In the genomic region with DNA sequence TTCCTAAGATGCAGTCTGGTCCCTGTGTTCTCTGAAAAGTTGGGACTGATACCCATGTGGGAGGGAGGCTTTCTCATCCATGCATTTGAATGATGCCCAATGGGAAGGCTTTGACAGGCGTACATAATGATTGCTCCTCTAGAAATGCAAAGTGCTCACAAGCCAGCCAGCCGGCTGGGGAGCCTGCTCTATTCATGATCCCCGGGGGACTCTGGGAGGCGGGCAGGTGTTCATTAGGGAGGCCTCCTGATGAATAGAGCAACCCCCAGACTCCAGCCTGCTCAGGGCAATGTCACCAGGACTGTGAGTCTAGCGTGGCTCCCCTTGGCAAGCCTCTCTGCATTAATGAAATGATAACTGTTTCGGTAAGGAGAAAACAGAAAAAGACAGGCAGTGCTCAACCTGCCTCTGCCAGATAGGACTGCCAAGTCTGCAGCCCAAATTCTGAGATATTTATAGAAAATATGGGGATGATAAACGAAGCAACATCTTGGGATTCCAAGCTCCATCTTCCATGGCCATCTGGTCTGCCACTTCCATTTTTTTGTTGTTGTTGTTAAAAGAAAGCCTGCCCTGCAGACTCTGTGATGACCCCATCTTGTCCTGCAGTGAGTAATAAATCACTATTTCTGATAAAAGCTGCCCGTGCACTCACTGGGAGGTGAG, we compare ENCODE assay signal across 21 cellular contexts.
DNase-seq lines count a peak whose midpoint lies in the region; ATAC-seq, FAIRE-seq and TF ChIP-seq lines count a peak whose summit lies in the region.
"Had no signal": no experiment of that assay in that cellular context is flagged by ENCODE, and none has a peak within 500 bp of the region (broad histone marks: within the 10 kb centered on the region; RNA-seq: fewer than 3 reads in every experiment).

No MANE protein-coding gene starts in this region.

- peak overlapping the region; percentile 54 to 64 for H3K4me2 ChIP-seq in H1 (ENCODE audit: insufficient read depth in 1 of 2, low read depth in 2 of 2, low read length in 2 of 2)

- H2BK12ac ChIP-seq in H1 (ENCODE audit: low read depth, low read length) = peak overlapping the region; percentile 20; the same call in 1 of the 2 replicates

- H3K4me1 ChIP-seq in H1 (replicated peaks in 1 of 4; ENCODE audit: control insufficient read depth in 3 of 4, insufficient read depth in 4 of 4, low read length in 3 of 4) (peaks cover 19 to 41% (median 31%) of the 10 kb centered on the region in 4 experiments), stomach (peaks cover 0 to 5% (median 0%) of the 10 kb centered on the region in 4 donors)
- H3K4me1 ChIP-seq: SJCRH30 had no signal

- H3K23me2 ChIP-seq in H1 (ENCODE audit: low read depth, low read length) = no peaks in the 10 kb centered on the region

- H4K20me1 ChIP-seq in H1 (replicated peaks in 1 of 2; ENCODE audit: control insufficient read depth in 1 of 2, insufficient read depth in 2 of 2, low read length in 2 of 2) = no peaks in the 10 kb centered on the region

- H2AK5ac ChIP-seq in H1 (ENCODE audit: low read depth, low read length) = 0 out of 2 replicates have a peak overlapping the region, but pooled peaks have one; percentile 11

- no peak for TF ChIP-seq CTCF in H1 (IDR thresholded peaks at IDR 0.05; ENCODE audit: control extremely low read depth in 1 of 3, insufficient read depth in 1 of 3, low read depth in 1 of 3, low read length in 3 of 3)
- TF ChIP-seq CTCF in stomach (IDR thresholded peaks at IDR 0.05) = no peak

- no peak for TF ChIP-seq RAD21 in H1 (IDR thresholded peaks at IDR 0.05 in 1 of 2, conservative IDR thresholded peaks at IDR 0.05 in 1 of 2; ENCODE audit: low read depth in 2 of 2, low read length in 2 of 2)

- WGBS in H1 (ENCODE audit: extremely low coverage in 1 of 2, insufficient coverage in 1 of 2, insufficient read length in 1 of 2, insufficient replicate concordance in 2 of 2, low coverage in 1 of 2, low lambda C conversion rate in 2 of 2, missing lambda C conversion rate in 1 of 2), 2 experiments = 16% methylated on average over 8 of the region's 8 CpGs; no CpG with 5 or more reads in 1 of the 2 experiments
- WGBS in stomach, 5 donors = 62 to 68% (median 64%) methylated on average over 8 of the region's 8 CpGs

- H3K14ac ChIP-seq in H1 (ENCODE audit: insufficient read length) = no peak overlapping the region

- H3K4ac ChIP-seq in H1 (replicated peaks; ENCODE audit: insufficient read length, low read depth, low read length) = peak overlapping the region; percentile 12

- peak overlapping the region; percentile 88; the same call in 1 of the 2 replicates for H2BK20ac ChIP-seq in H1 (ENCODE audit: low read length)

- no peaks in the 10 kb centered on the region for H3K9me3 ChIP-seq in H1 (ENCODE audit: insufficient read depth in 2 of 2, low read depth in 1 of 2, low read length in 1 of 2)
- H3K9me3 ChIP-seq in stomach = no peaks in the 10 kb centered on the region
- H3K9me3 ChIP-seq: ascending aorta, SJCRH30, upper lobe of left lung had no signal

- H3K4me3 ChIP-seq in H1 (ENCODE audit: extremely low read depth in 1 of 4, insufficient read depth in 2 of 4, low read depth in 3 of 4, low read length in 4 of 4) = peak overlapping the region in 1 of 4 experiments; percentile 38; a peak in 1 of 8 replicates
- no peak overlapping the region for H3K4me3 ChIP-seq in stomach
- H3K4me3 ChIP-seq: ascending aorta, SJCRH30, skin epidermis, upper lobe of left lung had no signal

- ATAC-seq in GM19455 (IDR thresholded peaks at IDR 0.05; ENCODE audit: unreplicated experiment) = no peak
- ATAC-seq: effector memory CD8-positive, alpha-beta T cell; stimulated activated naive CD8-positive, alpha-beta T cell treated with anti-CD3 and anti-CD28 coated beads, Interleukin-15, amount 100 ng/mL, for 72 hours had no signal

- H4K5ac ChIP-seq in H1 (ENCODE audit: insufficient read length, low read depth, low read length) = no peak overlapping the region

- H3K9ac ChIP-seq in H1 (replicated peaks in 1 of 4; ENCODE audit: extremely low read depth in 1 of 4, low read depth in 3 of 4, low read length in 3 of 4) = no peak overlapping the region

- H3K79me2 ChIP-seq in H1 (ENCODE audit: control insufficient read depth in 1 of 2, insufficient read depth in 2 of 2, low read length in 2 of 2) = peaks cover 0 to 15% of the 10 kb centered on the region in 2 experiments; a peak in 3 of 4 replicates

- no peak overlapping the region for H2BK15ac ChIP-seq in H1 (ENCODE audit: low read length)

- no peak for TF ChIP-seq EP300 in H1 (IDR thresholded peaks at IDR 0.05; ENCODE audit: borderline replicate concordance in 1 of 2, low read depth in 2 of 2, low read length in 2 of 2)
- no peak for TF ChIP-seq EP300 in stomach (IDR thresholded peaks at IDR 0.05)

- H3K79me1 ChIP-seq in H1 (ENCODE audit: low read depth, low read length) = peaks cover 3% of the 10 kb centered on the region; the same call in 1 of the 2 replicates

- DNase-seq in NCI-H1092 treated with DMSO at 0.1 percent for 48 hours (lab: John Stamatoyannopoulos, UW) = peak; percentile 41
- DNase-seq in NCI-H2171 treated with DMSO at 0.1 percent for 48 hours (lab: John Stamatoyannopoulos, UW) = peak; percentile 90
- peak; percentile 60 to 64 for DNase-seq in H1 (ENCODE audit: low read depth in 1 of 2, low spot score in 2 of 2)
- peak; percentile 7 for DNase-seq in occipital lobe (lab: John Stamatoyannopoulos, UW)
- no peak for DNase-seq in stimulated activated CD4-positive, alpha-beta T cell treated with anti-CD3 and anti-CD28 coated beads, Interleukin-4, amount 100 ng/mL, for 4 hours
- no peak for DNase-seq in stomach
- DNase-seq: activated CD4-positive, alpha-beta T cell treated with anti-CD3 and anti-CD28 coated beads, Interleukin-2, amount 50 U/mL, for 4 hours; activated naive CD4-positive, alpha-beta T cell treated with Interleukin-2 at 50 U/mL for 16 hours; activated T-cell treated with anti-CD3 and anti-CD28 coated beads for 4 hours; cerebellar nuclear complex; effector memory CD8-positive, alpha-beta T cell; NCI-H187 treated with DMSO at 0.1 percent for 48 hours; NCI-H82; SJCRH30; stimulated activated CD4-positive, alpha-beta T cell treated with anti-CD3 and anti-CD28 coated beads, Interleukin-2, amount 100 ng/mL, for 48 hours; stimulated activated naive CD8-positive, alpha-beta T cell treated with anti-CD3 and anti-CD28 coated beads, Interleukin-15, amount 100 ng/mL, for 72 hours; upper lobe of left lung had no signal

- peak overlapping the region; percentile 59 for H2BK120ac ChIP-seq in H1 (replicated peaks; ENCODE audit: low read depth, low read length)

- H3K36me3 ChIP-seq in H1 (ENCODE audit: control insufficient read depth in 2 of 4, insufficient read depth in 4 of 4, low read length in 3 of 4) (no peaks in the 10 kb centered on the region), stomach (no peaks in the 10 kb centered on the region)
- H3K36me3 ChIP-seq: ascending aorta, SJCRH30, upper lobe of left lung had no signal

- no peak overlapping the region for H3K27ac ChIP-seq in H1 (ENCODE audit: low read depth, low read length)
- H3K27ac ChIP-seq in stomach = no peak overlapping the region
- H3K27ac ChIP-seq: ascending aorta, SJCRH30, skin epidermis, upper lobe of left lung, VCaP had no signal

- H2AFZ ChIP-seq in H1 (ENCODE audit: low read length) = no peak overlapping the region

- CTCF ChIA-PET in H1 (lab: Charles Lee; ENCODE audit: partially characterized antibody) = interaction anchor here (0.9 to 1.9 kb wide), 7 partner anchors 8 to 82 kb away, joined by 3 to 7 read pairs (median 3); no protein-coding TSS in a partner anchor

- peak overlapping the region; percentile 14 for H4K91ac ChIP-seq in H1 (replicated peaks; ENCODE audit: insufficient read length, low read length)

- POLR2A ChIA-PET in H1 (lab: Charles Lee; ENCODE audit: partially characterized antibody) = no interaction called here

- H3K18ac ChIP-seq in H1 (ENCODE audit: extremely low read depth, low read length) = peak overlapping the region; percentile 89

- H3K27me3 ChIP-seq in H1 (replicated peaks in 1 of 4; ENCODE audit: control insufficient read depth in 3 of 4, extremely low read depth in 1 of 4, insufficient read depth in 3 of 4, low read length in 3 of 4) (no peaks in the 10 kb centered on the region), stomach (peaks cover 0 to 10% (median 0%) of the 10 kb centered on the region in 3 donors)
- H3K27me3 ChIP-seq: ascending aorta, SJCRH30, upper lobe of left lung had no signal

- TF ChIP-seq POLR2A in H1 (IDR thresholded peaks at IDR 0.05; ENCODE audit: control extremely low read depth in 1 of 2, low read depth in 2 of 2, low read length in 2 of 2) (no peak), stomach (IDR thresholded peaks at IDR 0.05) (no peak)

- no peak overlapping the region for H3K56ac ChIP-seq in H1 (replicated peaks; ENCODE audit: insufficient read length, low read depth, low read length)

- H2BK5ac ChIP-seq in H1 (ENCODE audit: low read depth, low read length) = peak overlapping the region; percentile 3; the same call in 1 of the 2 replicates

- intact Hi-C loops in stomach (cut with DNase I; ENCODE audit: low total_unique reads) = no loop called here

- peak; percentile 85 for FAIRE-seq in H1 (lab: Jason Lieb, UNC)

- no peak overlapping the region for H3K23ac ChIP-seq in H1 (ENCODE audit: insufficient read length)

- no peak overlapping the region for H4K8ac ChIP-seq in H1 (ENCODE audit: extremely low read depth, insufficient read depth, low read length)

TF ChIP-seq in H1, 55 proteins besides CTCF, POLR2A, EP300 and RAD21 (continues in another document):
- TF ChIP-seq HDAC6 (IDR thresholded peaks at IDR 0.05; ENCODE audit: low read depth, low read length) (no peak), SP1 (IDR thresholded peaks at IDR 0.05; ENCODE audit: low read depth, low read length) (no peak), POLR2AphosphoS5 (IDR thresholded peaks at IDR 0.05; ENCODE audit: low read depth, low read length) (no peak), PHF8 (conservative IDR thresholded peaks at IDR 0.05; ENCODE audit: low read depth, low read length) (no peak), CTBP2 (IDR thresholded peaks at IDR 0.05; ENCODE audit: borderline replicate concordance, insufficient read depth, insufficient read length, low read length) (no peak), CEBPB (IDR thresholded peaks at IDR 0.05; ENCODE audit: low read depth, low read length) (no peak), MAFK (IDR thresholded peaks at IDR 0.05; ENCODE audit: low read depth, low read length) (no peak), CBX5 (IDR thresholded peaks at IDR 0.05; ENCODE audit: low read depth, low read length) (no peak), SP4 (IDR thresholded peaks at IDR 0.05; ENCODE audit: low read length) (no peak), JUND (IDR thresholded peaks at IDR 0.05; ENCODE audit: low read length) (no peak), RBBP5 (IDR thresholded peaks at IDR 0.05; ENCODE audit: borderline replicate concordance, low read depth, low read length) (no peak), SIX5 (IDR thresholded peaks at IDR 0.05; ENCODE audit: low read depth, low read length) (no peak)
- TF ChIP-seq, protein P1, sequence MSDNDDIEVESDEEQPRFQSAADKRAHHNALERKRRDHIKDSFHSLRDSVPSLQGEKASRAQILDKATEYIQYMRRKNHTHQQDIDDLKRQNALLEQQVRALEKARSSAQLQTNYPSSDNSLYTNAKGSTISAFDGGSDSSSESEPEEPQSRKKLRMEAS (IDR thresholded peaks at IDR 0.05) = no peak

Comparison
In these comparisons a context has a peak if more than half of its experiments do, and no peak if none do; other contexts are left out.
1. DNase-seq: peak in NCI-H1092 treated with DMSO at 0.1 percent for 48 hours (single experiment), NCI-H2171 treated with DMSO at 0.1 percent for 48 hours (single experiment), H1 (2 of 2) and occipital lobe (single experiment); none in stimulated activated CD4-positive, alpha-beta T cell treated with anti-CD3 and anti-CD28 coated beads, Interleukin-4, amount 100 ng/mL, for 4 hours (0 of 2) and stomach (single experiment).